1 cellular context compared by ENCODE assay signal in the genomic region with DNA sequence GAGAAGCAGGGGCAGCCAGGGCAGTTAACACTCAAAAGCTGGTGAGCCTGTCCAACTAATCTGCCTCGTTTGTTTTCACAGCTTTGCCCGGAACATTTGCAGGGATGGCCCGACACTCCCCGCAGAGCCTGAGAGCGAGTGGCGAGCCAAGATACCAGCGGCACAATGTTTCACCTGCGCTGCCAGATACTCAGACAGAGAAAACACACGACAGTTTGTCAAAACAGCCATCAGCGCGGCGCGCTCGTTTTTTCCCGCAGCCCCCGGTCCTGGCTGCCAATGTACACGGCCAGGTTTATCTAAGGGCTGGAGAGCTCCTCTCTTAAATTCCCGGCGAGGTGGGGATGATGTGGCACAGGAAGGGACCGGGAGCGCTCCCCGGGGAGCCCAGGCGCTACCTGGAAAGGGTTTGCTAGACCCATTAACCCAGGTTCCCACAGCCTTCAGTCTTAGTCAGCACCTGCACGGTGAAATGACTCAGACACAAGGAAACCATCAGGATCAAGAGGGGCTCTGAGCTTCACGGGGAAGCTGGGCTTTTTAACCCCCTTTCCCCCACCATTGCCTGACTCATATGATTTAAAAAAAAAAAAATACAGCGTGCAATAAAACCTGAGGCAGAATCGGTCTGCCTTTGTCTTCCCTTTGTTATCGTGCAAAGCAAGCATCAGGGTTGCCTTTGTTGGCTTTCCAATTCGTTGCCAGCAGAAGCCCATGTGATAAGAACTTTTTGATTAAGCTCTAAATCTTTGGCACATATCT.
TF ChIP-seq lines count a peak whose summit lies in the region.

No MANE protein-coding gene starts in this region.

TF ChIP-seq in H1, 55 proteins besides CTCF, POLR2A, EP300 and RAD21 (continued from another document):
- TF ChIP-seq CEBPB (IDR thresholded peaks at IDR 0.05; ENCODE audit: low read depth, low read length) (no peak), BCL11A (IDR thresholded peaks at IDR 0.05; ENCODE audit: low read depth in 2 of 2, low read length in 2 of 2) (no peak), CREB1 (IDR thresholded peaks at IDR 0.05) (no peak), SP4 (IDR thresholded peaks at IDR 0.05; ENCODE audit: low read length) (no peak), SRF (IDR thresholded peaks at IDR 0.05; ENCODE audit: low read depth, low read length) (no peak), SIN3A (conservative IDR thresholded peaks at IDR 0.05 in 1 of 2, IDR thresholded peaks at IDR 0.05 in 1 of 2; ENCODE audit: low read depth in 1 of 2, low read length in 2 of 2) (no peak), CBX8 (IDR thresholded peaks at IDR 0.05; ENCODE audit: borderline replicate concordance, low read depth, low read length) (no peak), SIRT6 (IDR thresholded peaks at IDR 0.05; ENCODE audit: low read length) (no peak), RBBP5 (IDR thresholded peaks at IDR 0.05; ENCODE audit: borderline replicate concordance, low read depth, low read length) (0 out of 2 replicates have a peak, but pooled peaks have one; percentile 56), KDM4A (IDR thresholded peaks at IDR 0.05; ENCODE audit: low read depth, low read length, severe bottlenecking) (peak; percentile 64), KDM1A (IDR thresholded peaks at IDR 0.05; ENCODE audit: borderline replicate concordance, low read length) (no peak), PHF8 (conservative IDR thresholded peaks at IDR 0.05; ENCODE audit: low read depth, low read length) (no peak), BACH1 (IDR thresholded peaks at IDR 0.05; ENCODE audit: low read length) (0 out of 2 replicates have a peak, but pooled peaks have one; percentile 45), GTF2F1 (IDR thresholded peaks at IDR 0.05; ENCODE audit: borderline replicate concordance, low read depth, low read length) (no peak)
- TF ChIP-seq, protein P1, sequence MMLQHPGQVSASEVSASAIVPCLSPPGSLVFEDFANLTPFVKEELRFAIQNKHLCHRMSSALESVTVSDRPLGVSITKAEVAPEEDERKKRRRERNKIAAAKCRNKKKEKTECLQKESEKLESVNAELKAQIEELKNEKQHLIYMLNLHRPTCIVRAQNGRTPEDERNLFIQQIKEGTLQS (IDR thresholded peaks at IDR 0.05; ENCODE audit: insufficient read depth, low read depth, low read length): no peak
- TF ChIP-seq, protein P2, sequence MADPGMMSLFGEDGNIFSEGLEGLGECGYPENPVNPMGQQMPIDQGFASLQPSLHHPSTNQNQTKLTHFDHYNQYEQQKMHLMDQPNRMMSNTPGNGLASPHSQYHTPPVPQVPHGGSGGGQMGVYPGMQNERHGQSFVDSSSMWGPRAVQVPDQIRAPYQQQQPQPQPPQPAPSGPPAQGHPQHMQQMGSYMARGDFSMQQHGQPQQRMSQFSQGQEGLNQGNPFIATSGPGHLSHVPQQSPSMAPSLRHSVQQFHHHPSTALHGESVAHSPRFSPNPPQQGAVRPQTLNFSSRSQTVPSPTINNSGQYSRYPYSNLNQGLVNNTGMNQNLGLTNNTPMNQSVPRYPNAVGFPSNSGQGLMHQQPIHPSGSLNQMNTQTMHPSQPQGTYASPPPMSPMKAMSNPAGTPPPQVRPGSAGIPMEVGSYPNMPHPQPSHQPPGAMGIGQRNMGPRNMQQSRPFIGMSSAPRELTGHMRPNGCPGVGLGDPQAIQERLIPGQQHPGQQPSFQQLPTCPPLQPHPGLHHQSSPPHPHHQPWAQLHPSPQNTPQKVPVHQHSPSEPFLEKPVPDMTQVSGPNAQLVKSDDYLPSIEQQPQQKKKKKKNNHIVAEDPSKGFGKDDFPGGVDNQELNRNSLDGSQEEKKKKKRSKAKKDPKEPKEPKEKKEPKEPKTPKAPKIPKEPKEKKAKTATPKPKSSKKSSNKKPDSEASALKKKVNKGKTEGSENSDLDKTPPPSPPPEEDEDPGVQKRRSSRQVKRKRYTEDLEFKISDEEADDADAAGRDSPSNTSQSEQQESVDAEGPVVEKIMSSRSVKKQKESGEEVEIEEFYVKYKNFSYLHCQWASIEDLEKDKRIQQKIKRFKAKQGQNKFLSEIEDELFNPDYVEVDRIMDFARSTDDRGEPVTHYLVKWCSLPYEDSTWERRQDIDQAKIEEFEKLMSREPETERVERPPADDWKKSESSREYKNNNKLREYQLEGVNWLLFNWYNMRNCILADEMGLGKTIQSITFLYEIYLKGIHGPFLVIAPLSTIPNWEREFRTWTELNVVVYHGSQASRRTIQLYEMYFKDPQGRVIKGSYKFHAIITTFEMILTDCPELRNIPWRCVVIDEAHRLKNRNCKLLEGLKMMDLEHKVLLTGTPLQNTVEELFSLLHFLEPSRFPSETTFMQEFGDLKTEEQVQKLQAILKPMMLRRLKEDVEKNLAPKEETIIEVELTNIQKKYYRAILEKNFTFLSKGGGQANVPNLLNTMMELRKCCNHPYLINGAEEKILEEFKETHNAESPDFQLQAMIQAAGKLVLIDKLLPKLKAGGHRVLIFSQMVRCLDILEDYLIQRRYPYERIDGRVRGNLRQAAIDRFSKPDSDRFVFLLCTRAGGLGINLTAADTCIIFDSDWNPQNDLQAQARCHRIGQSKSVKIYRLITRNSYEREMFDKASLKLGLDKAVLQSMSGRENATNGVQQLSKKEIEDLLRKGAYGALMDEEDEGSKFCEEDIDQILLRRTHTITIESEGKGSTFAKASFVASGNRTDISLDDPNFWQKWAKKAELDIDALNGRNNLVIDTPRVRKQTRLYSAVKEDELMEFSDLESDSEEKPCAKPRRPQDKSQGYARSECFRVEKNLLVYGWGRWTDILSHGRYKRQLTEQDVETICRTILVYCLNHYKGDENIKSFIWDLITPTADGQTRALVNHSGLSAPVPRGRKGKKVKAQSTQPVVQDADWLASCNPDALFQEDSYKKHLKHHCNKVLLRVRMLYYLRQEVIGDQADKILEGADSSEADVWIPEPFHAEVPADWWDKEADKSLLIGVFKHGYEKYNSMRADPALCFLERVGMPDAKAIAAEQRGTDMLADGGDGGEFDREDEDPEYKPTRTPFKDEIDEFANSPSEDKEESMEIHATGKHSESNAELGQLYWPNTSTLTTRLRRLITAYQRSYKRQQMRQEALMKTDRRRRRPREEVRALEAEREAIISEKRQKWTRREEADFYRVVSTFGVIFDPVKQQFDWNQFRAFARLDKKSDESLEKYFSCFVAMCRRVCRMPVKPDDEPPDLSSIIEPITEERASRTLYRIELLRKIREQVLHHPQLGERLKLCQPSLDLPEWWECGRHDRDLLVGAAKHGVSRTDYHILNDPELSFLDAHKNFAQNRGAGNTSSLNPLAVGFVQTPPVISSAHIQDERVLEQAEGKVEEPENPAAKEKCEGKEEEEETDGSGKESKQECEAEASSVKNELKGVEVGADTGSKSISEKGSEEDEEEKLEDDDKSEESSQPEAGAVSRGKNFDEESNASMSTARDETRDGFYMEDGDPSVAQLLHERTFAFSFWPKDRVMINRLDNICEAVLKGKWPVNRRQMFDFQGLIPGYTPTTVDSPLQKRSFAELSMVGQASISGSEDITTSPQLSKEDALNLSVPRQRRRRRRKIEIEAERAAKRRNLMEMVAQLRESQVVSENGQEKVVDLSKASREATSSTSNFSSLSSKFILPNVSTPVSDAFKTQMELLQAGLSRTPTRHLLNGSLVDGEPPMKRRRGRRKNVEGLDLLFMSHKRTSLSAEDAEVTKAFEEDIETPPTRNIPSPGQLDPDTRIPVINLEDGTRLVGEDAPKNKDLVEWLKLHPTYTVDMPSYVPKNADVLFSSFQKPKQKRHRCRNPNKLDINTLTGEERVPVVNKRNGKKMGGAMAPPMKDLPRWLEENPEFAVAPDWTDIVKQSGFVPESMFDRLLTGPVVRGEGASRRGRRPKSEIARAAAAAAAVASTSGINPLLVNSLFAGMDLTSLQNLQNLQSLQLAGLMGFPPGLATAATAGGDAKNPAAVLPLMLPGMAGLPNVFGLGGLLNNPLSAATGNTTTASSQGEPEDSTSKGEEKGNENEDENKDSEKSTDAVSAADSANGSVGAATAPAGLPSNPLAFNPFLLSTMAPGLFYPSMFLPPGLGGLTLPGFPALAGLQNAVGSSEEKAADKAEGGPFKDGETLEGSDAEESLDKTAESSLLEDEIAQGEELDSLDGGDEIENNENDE (IDR thresholded peaks at IDR 0.05; ENCODE audit: insufficient replicate concordance, low read length): no peak
- TF ChIP-seq, protein P3, sequence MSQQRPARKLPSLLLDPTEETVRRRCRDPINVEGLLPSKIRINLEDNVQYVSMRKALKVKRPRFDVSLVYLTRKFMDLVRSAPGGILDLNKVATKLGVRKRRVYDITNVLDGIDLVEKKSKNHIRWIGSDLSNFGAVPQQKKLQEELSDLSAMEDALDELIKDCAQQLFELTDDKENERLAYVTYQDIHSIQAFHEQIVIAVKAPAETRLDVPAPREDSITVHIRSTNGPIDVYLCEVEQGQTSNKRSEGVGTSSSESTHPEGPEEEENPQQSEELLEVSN (IDR thresholded peaks at IDR 0.05): no peak
- TF ChIP-seq, protein P4, sequence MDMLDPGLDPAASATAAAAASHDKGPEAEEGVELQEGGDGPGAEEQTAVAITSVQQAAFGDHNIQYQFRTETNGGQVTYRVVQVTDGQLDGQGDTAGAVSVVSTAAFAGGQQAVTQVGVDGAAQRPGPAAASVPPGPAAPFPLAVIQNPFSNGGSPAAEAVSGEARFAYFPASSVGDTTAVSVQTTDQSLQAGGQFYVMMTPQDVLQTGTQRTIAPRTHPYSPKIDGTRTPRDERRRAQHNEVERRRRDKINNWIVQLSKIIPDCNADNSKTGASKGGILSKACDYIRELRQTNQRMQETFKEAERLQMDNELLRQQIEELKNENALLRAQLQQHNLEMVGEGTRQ (IDR thresholded peaks at IDR 0.05; ENCODE audit: low read length): no peak
